In genomic region chr10:42943025-42943818, GRCh38 we compare ENCODE assay signal across 9 cellular contexts.
"Had no signal": no experiment of that assay in that cellular context is flagged by ENCODE, and none has a peak within 500 bp of the region (broad histone marks: within the 10 kb centered on the region; RNA-seq: fewer than 3 reads in every experiment).

No MANE protein-coding gene starts in this region.

- H3K4me3 Mint-ChIP-seq: activated naive CD4-positive, alpha-beta T cell treated with anti-CD3 and anti-CD28 coated beads, Interleukin-2, amount 10 ng/mL, durations not matched to agents 7 days and 5 days; naive B cell had no signal

- H3K4me3 ChIP-seq: gastroesophageal sphincter, thyroid gland had no signal

- H3K36me3 Mint-ChIP-seq: activated naive CD4-positive, alpha-beta T cell treated with anti-CD3 and anti-CD28 coated beads, Interleukin-2, amount 10 ng/mL, durations not matched to agents 7 days and 5 days; naive B cell had no signal

- H3K27me3 ChIP-seq: thyroid gland had no signal

- H3K9me3 ChIP-seq: thyroid gland had no signal

- DNase-seq: activated CD4-positive, alpha-beta T cell treated with anti-CD3 and anti-CD28 coated beads, Interleukin-2, amount 50 U/mL, for 48 hours; activated naive CD4-positive, alpha-beta T cell treated with anti-CD3 and anti-CD28 coated beads, Interleukin-2, amount 10 ng/mL, durations not matched to agents 7 days and 5 days; central memory CD4-positive, alpha-beta T cell; naive B cell; SIG-M5; stimulated activated CD4-positive, alpha-beta T cell treated with anti-CD3 and anti-CD28 coated beads, Interleukin-4, amount 100 ng/mL, for 4 hours; thyroid gland had no signal

- H3K36me3 ChIP-seq: gastroesophageal sphincter, thyroid gland had no signal

- H3K27ac ChIP-seq: gastroesophageal sphincter, thyroid gland had no signal

- ATAC-seq: activated CD4-positive, CD25-positive, alpha-beta regulatory T cell treated with anti-CD3 and anti-CD28 coated beads, Interleukin-2, amount 50 U/mL, for 24 hours; gastroesophageal sphincter had no signal

- H3K4me1 ChIP-seq: gastroesophageal sphincter, thyroid gland had no signal

- H3K9me3 Mint-ChIP-seq: activated naive CD4-positive, alpha-beta T cell treated with anti-CD3 and anti-CD28 coated beads, Interleukin-2, amount 10 ng/mL, durations not matched to agents 7 days and 5 days had no signal

- H3K4me1 Mint-ChIP-seq: activated naive CD4-positive, alpha-beta T cell treated with anti-CD3 and anti-CD28 coated beads, Interleukin-2, amount 10 ng/mL, durations not matched to agents 7 days and 5 days; naive B cell had no signal

- H3K27ac Mint-ChIP-seq: activated naive CD4-positive, alpha-beta T cell treated with anti-CD3 and anti-CD28 coated beads, Interleukin-2, amount 10 ng/mL, durations not matched to agents 7 days and 5 days had no signal
